ENCODE assay signal across 8 cellular contexts in genomic region chr4:176340871-176341685, GRCh38. TPM values are rescaled to one million over a fixed set of nuclear protein-coding genes. Genes with fewer than 3 reads are reported as not detected.
DNase-seq lines count a peak whose midpoint lies in the region; ATAC-seq and TF ChIP-seq lines count a peak whose summit lies in the region.

No MANE protein-coding gene starts in this region.

- no peak overlapping the region for H4K5ac ChIP-seq in mesendoderm (ENCODE audit: low read length)

- ATAC-seq in HG02852 (IDR thresholded peaks at IDR 0.05; ENCODE audit: unreplicated experiment), result peak; percentile 72

- H3K56ac ChIP-seq in mesendoderm (ENCODE audit: low read length), result no peak overlapping the region

- H3K4me3 ChIP-seq in OCI-LY1 (ENCODE audit: low read depth, low read length, poor library complexity, severe bottlenecking) (no peak overlapping the region), mesendoderm (ENCODE audit: low read length) (no peak overlapping the region)

- H2BK120ac ChIP-seq in mesendoderm (ENCODE audit: low read depth, low read length), result no peak overlapping the region

- H3K27me3 ChIP-seq in OCI-LY1 (ENCODE audit: insufficient read depth, low read length) (no peaks in the 10 kb centered on the region), mesendoderm (ENCODE audit: insufficient read depth, low read length, poor library complexity) (no peaks in the 10 kb centered on the region)

- H3K79me2 ChIP-seq in OCI-LY1 (ENCODE audit: insufficient read depth, low read length) (no peaks in the 10 kb centered on the region), mesendoderm (ENCODE audit: control insufficient read depth, insufficient read depth, low read length) (no peaks in the 10 kb centered on the region)

- H2BK15ac ChIP-seq in mesendoderm (replicated peaks; ENCODE audit: low read depth), result no peak overlapping the region

- peaks cover 8% of the 10 kb centered on the region for H3K9me3 ChIP-seq in OCI-LY1 (ENCODE audit: low read length)

- H3K4me1 ChIP-seq in OCI-LY1 (ENCODE audit: insufficient read depth, low read length, severe bottlenecking) (peaks cover 8% of the 10 kb centered on the region), mesendoderm (ENCODE audit: control insufficient read depth, low read depth, low read length) (no peaks in the 10 kb centered on the region)

- H3K9ac ChIP-seq in OCI-LY1 (ENCODE audit: low read length), result no peak overlapping the region
- no peak overlapping the region for H3K9ac ChIP-seq in mesendoderm (ENCODE audit: low read length)

- H4K20me1 ChIP-seq in OCI-LY1 (ENCODE audit: insufficient read depth, low read length), result no peaks in the 10 kb centered on the region

- peaks cover 1% of the 10 kb centered on the region for H3K79me1 ChIP-seq in mesendoderm (ENCODE audit: low read length)

- WGBS in mesendoderm (ENCODE audit: extremely low coverage, insufficient coverage, low lambda C conversion rate), result no CpG with 5 or more reads among the region's 8 CpGs

- no peak overlapping the region for H2AFZ ChIP-seq in OCI-LY1 (ENCODE audit: low read length)

- H3K27ac ChIP-seq in OCI-LY1 (ENCODE audit: low read depth, low read length, poor library complexity, severe bottlenecking) (no peak overlapping the region), mesendoderm (ENCODE audit: low read depth, low read length) (no peak overlapping the region)

- peaks cover 9% of the 10 kb centered on the region for H3K36me3 Mint-ChIP-seq in activated T-helper 1 cell treated with anti-CD3 and anti-CD28 coated beads, Interleukin-12 subunit alpha, Interleukin-12 subunit beta, Interleukin-2, Interleukin-4 antibody, amounts not matched to agents 30 ng/mL and 10 ng/mL and 1 ng/mL, durations not matched to agents 14 hours and 24 hours and 36 hours (ENCODE audit: low read depth)

- H3K4me2 ChIP-seq in OCI-LY1 (ENCODE audit: low read length), result no peak overlapping the region
- H3K4me2 ChIP-seq in mesendoderm (ENCODE audit: low read length), result no peak overlapping the region

- peaks cover 14% of the 10 kb centered on the region for H3K9me3 Mint-ChIP-seq in activated T-helper 1 cell treated with anti-CD3 and anti-CD28 coated beads, Interleukin-12 subunit alpha, Interleukin-12 subunit beta, Interleukin-2, Interleukin-4 antibody, amounts not matched to agents 30 ng/mL and 10 ng/mL and 1 ng/mL, durations not matched to agents 14 hours and 24 hours and 36 hours

- no peak overlapping the region for H3K4me3 Mint-ChIP-seq in activated T-helper 1 cell treated with anti-CD3 and anti-CD28 coated beads, Interleukin-12 subunit alpha, Interleukin-12 subunit beta, Interleukin-2, Interleukin-4 antibody, amounts not matched to agents 30 ng/mL and 10 ng/mL and 1 ng/mL, durations not matched to agents 14 hours and 24 hours and 36 hours

- H3K27me3 Mint-ChIP-seq in activated T-helper 1 cell treated with anti-CD3 and anti-CD28 coated beads, Interleukin-12 subunit alpha, Interleukin-12 subunit beta, Interleukin-2, Interleukin-4 antibody, amounts not matched to agents 30 ng/mL and 10 ng/mL and 1 ng/mL, durations not matched to agents 14 hours and 24 hours and 36 hours (ENCODE audit: insufficient read depth), result no peaks in the 10 kb centered on the region

- TF ChIP-seq CTCF in GM10266 (IDR thresholded peaks at IDR 0.05; ENCODE audit: control insufficient read depth, insufficient read depth, low read depth, missing control alignments), result peak; percentile 49
- TF ChIP-seq CTCF in OCI-LY1 (IDR thresholded peaks at IDR 0.05; ENCODE audit: low read length), result peak; percentile 74

- no peak overlapping the region for H3K23ac ChIP-seq in mesendoderm (ENCODE audit: low read length)

- no peak overlapping the region for H3K4ac ChIP-seq in mesendoderm (ENCODE audit: low read depth, low read length)

- intact Hi-C loops in activated T-helper 1 cell treated with anti-CD3 and anti-CD28 coated beads, Interleukin-12 subunit alpha, Interleukin-12 subunit beta, Interleukin-2, Interleukin-4 antibody, amounts not matched to agents 30 ng/mL and 10 ng/mL and 1 ng/mL, durations not matched to agents 14 hours and 24 hours and 36 hours (cut with micrococcal nuclease), result loop anchor here (1.0 to 10.0 kb wide), 4 partner anchors 191 to 1576 kb away; no protein-coding TSS in a partner anchor

- H3K27ac Mint-ChIP-seq in activated T-helper 1 cell treated with anti-CD3 and anti-CD28 coated beads, Interleukin-12 subunit alpha, Interleukin-12 subunit beta, Interleukin-2, Interleukin-4 antibody, amounts not matched to agents 30 ng/mL and 10 ng/mL and 1 ng/mL, durations not matched to agents 14 hours and 24 hours and 36 hours, result no peak overlapping the region

- peak; percentile 44 for DNase-seq in A172 (ENCODE audit: low spot score)
- DNase-seq in GM10266 (ENCODE audit: extremely low spot score), result peak; percentile 22
- DNase-seq in dermis blood vessel endothelial cell, result peak; percentile 72
- DNase-seq in mesendoderm, result peak; percentile 60
- DNase-seq in activated T-helper 1 cell treated with anti-CD3 and anti-CD28 coated beads, Interleukin-12 subunit alpha, Interleukin-12 subunit beta, Interleukin-2, Interleukin-4 antibody, amounts not matched to agents 30 ng/mL and 10 ng/mL and 1 ng/mL, durations not matched to agents 14 hours and 24 hours and 36 hours (ENCODE audit: low spot score), result no peak
- no peak for DNase-seq in NCI-H1048 (lab: John Stamatoyannopoulos, UW)

- no peaks in the 10 kb centered on the region for H3K4me1 Mint-ChIP-seq in activated T-helper 1 cell treated with anti-CD3 and anti-CD28 coated beads, Interleukin-12 subunit alpha, Interleukin-12 subunit beta, Interleukin-2, Interleukin-4 antibody, amounts not matched to agents 30 ng/mL and 10 ng/mL and 1 ng/mL, durations not matched to agents 14 hours and 24 hours and 36 hours (ENCODE audit: low read depth)

- no peak overlapping the region for H3K18ac ChIP-seq in mesendoderm (ENCODE audit: low read length)

- no peaks in the 10 kb centered on the region for H3K9me2 ChIP-seq in OCI-LY1 (ENCODE audit: low read depth, low read length)

- H3F3A ChIP-seq in OCI-LY1 (ENCODE audit: insufficient read depth, low read length), result no peaks in the 10 kb centered on the region

- H3K36me3 ChIP-seq in OCI-LY1 (ENCODE audit: insufficient read depth, low read length), result 0 out of 2 replicates have a peak, but pooled peaks cover 3% of the 10 kb centered on the region
- H3K36me3 ChIP-seq in mesendoderm (ENCODE audit: control insufficient read depth, insufficient read depth, low read length), result no peaks in the 10 kb centered on the region

- H2BK5ac ChIP-seq in mesendoderm (ENCODE audit: low read length), result no peak overlapping the region

- no peak overlapping the region for H4K8ac ChIP-seq in mesendoderm (ENCODE audit: low read depth, low read length)

- no peak overlapping the region for H2AK5ac ChIP-seq in mesendoderm (ENCODE audit: low read length)

RNA-seq across cellular contexts. Expression of gene SPCS3, which starts 21.3 kb away (rescaled TPM):
- total RNA-seq in A172 (2014; rRNA removed; shearing (Covaris generic)), result 52.4 and 69.4 TPM in 2 replicates
- total RNA-seq in dermis blood vessel endothelial cell, result 91.9 and 117 TPM in 2 replicates
- polyA plus RNA-seq in mesendoderm (2013, experiment 1 of 2), result 71.5 TPM
- 69.3 TPM for polyA plus RNA-seq in mesendoderm (2013, experiment 2 of 2)
- 197 and 203 TPM in 2 replicates for total RNA-seq in activated T-helper 1 cell treated with anti-CD3 and anti-CD28 coated beads, Interleukin-12 subunit alpha, Interleukin-12 subunit beta, Interleukin-2, Interleukin-4 antibody, amounts not matched to agents 30 ng/mL and 10 ng/mL and 1 ng/mL, durations not matched to agents 14 hours and 24 hours and 36 hours

Comparison
In these comparisons a context has a peak if more than half of its experiments do, and no peak if none do; other contexts are left out.
1. DNase-seq: peak in A172 (single experiment), GM10266 (single experiment), dermis blood vessel endothelial cell (single experiment) and mesendoderm (single experiment); none in activated T-helper 1 cell treated with anti-CD3 and anti-CD28 coated beads, Interleukin-12 subunit alpha, Interleukin-12 subunit beta, Interleukin-2, Interleukin-4 antibody, amounts not matched to agents 30 ng/mL and 10 ng/mL and 1 ng/mL, durations not matched to agents 14 hours and 24 hours and 36 hours (single experiment) and NCI-H1048 (single experiment).